Comparison of ENCODE assay signal across 8 cellular contexts in the genomic region with DNA sequence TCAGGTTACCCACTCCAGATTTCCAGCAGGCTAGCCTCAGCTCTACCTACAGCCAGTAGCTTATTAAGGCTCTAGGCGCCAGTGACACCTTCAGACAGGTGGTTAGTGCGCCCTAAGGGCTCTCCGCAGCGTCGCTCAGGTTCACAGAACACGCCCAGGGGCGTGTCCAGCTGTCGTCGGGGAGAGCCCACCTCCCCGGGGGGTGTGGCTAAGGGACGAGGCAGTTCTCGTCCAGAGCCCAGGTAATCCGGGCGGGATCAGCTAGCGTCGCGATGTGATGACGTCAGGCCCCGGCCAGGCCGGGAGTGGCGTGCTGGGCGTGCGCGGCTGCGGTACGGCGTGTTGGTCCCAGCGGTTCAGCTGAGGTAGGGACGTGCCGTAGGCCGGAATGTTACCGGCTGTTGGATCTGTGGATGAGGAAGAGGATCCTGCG. TPM values are rescaled to one million over a fixed set of nuclear protein-coding genes. Genes with fewer than 3 reads are reported as not detected.
A peak's percentile ranks its signal among the peaks of the same experiment; 100 is the strongest.
DNase-seq lines count a peak whose midpoint lies in the region; ATAC-seq and TF ChIP-seq lines count a peak whose summit lies in the region.
"Not testable (repeated sequence)": the region's sequence is repeated elsewhere in the genome, so short reads cannot be mapped to it uniquely, and the experiment has no call there.

A gene (plus strand): TSS at position 340 of the 433 bp plus-strand sequence. CDS start 49 bp downstream, at position 389.

- not testable (repeated sequence) for H3K4me1 ChIP-seq in foreskin keratinocyte; mesenchymal stem cell (ENCODE audit: control insufficient read depth, insufficient read depth, low read depth, low read length); testis

- peak within 1 kb of the TSS; percentile 74 for H3K9ac ChIP-seq in mesenchymal stem cell (ENCODE audit: low read length)

- H3K18ac ChIP-seq in mesenchymal stem cell (ENCODE audit: low read depth in 1 of 2, low read length in 2 of 2) = not testable (repeated sequence)

- H3K4me2 ChIP-seq in mesenchymal stem cell (ENCODE audit: low read length, poor library complexity, severe bottlenecking) = peak within 1 kb of the TSS; percentile 86

- no CpG with 5 or more reads among the region's 33 CpGs for WGBS in mesenchymal stem cell
- WGBS in testis, 2 donors = 0% methylated on average over 3 of the region's 33 CpGs; no CpG with 5 or more reads in 1 of the 2 donors

- in situ Hi-C loops in astrocyte of the spinal cord (cut with HindIII; ENCODE audit: low sequenced_read_pairs) = not testable (repeated sequence)

- DNase-seq in GM10248 (ENCODE audit: extremely low spot score) (peak; percentile 9), NCI-H226 (peak; percentile 0), astrocyte of the spinal cord (ENCODE audit: low read depth, low spot score) (peak; percentile 8), foreskin keratinocyte (peak in 1 of 2 donors; percentile 66), mesenchymal stem cell (peak; percentile 15), testis (peak; percentile 69)
- peak; percentile 54 to 59 for DNase-seq in activated CD4-positive, alpha-beta T cell treated with anti-CD3 and anti-CD28 coated beads, Interleukin-2, amount 50 U/mL, for 48 hours

- not testable (repeated sequence) for H2BK5ac ChIP-seq in mesenchymal stem cell (ENCODE audit: low read depth, low read length, poor library complexity, severe bottlenecking)

- CTCF ChIA-PET in GM10248 (lab: Yijun Ruan, JAX) = not testable (repeated sequence)

- not testable (repeated sequence) for H3K27me3 ChIP-seq in foreskin keratinocyte; mesenchymal stem cell (ENCODE audit: control insufficient read depth in 1 of 2, insufficient read depth in 1 of 2, low read length in 2 of 2); testis

- H3K27ac ChIP-seq in foreskin keratinocyte; mesenchymal stem cell (ENCODE audit: low read length, poor library complexity, severe bottlenecking); testis: not testable (repeated sequence)
- peak within 1 kb of the TSS in 11 of 21 experiments; percentile 45 to 76 (median 69) for H3K27ac ChIP-seq in skin epidermis

- H4K91ac ChIP-seq in mesenchymal stem cell (ENCODE audit: low read length) = not testable (repeated sequence)

- H3K36me3 ChIP-seq in mesenchymal stem cell (ENCODE audit: control insufficient read depth in 1 of 2, insufficient read depth in 2 of 2, low read depth in 1 of 2, low read length in 2 of 2); testis (ENCODE audit: low read depth, missing control alignments): not testable (repeated sequence)

- TF ChIP-seq CTCF in GM10248 (IDR thresholded peaks at IDR 0.05; ENCODE audit: control extremely low read depth, extremely low read depth, low read depth, missing control alignments); astrocyte of the spinal cord (IDR thresholded peaks at IDR 0.05; ENCODE audit: low read depth, low read length); testis (IDR thresholded peaks at IDR 0.05): not testable (repeated sequence)
- TF ChIP-seq CTCF in foreskin keratinocyte (conservative IDR thresholded peaks at IDR 0.05) = peak; percentile 28

- not testable (repeated sequence) for H3K14ac ChIP-seq in mesenchymal stem cell (ENCODE audit: low read length in 2 of 2)

- H4K8ac ChIP-seq in mesenchymal stem cell (ENCODE audit: low read length) = peak within 1 kb of the TSS; percentile 77

- not testable (repeated sequence) for H3K79me1 ChIP-seq in mesenchymal stem cell (replicated peaks; ENCODE audit: low read length, poor library complexity, severe bottlenecking)

- intact Hi-C loops in testis (cut with DNase I; ENCODE audit: low total_unique reads) = not testable (repeated sequence)

- not testable (repeated sequence) for H2AK5ac ChIP-seq in mesenchymal stem cell (ENCODE audit: low read length, severe bottlenecking)

- not testable (repeated sequence) for TF ChIP-seq POLR2A in testis (IDR thresholded peaks at IDR 0.05)

- not testable (repeated sequence) for H3K4ac ChIP-seq in mesenchymal stem cell (ENCODE audit: low read depth in 1 of 2, low read length in 2 of 2)

- H2BK120ac ChIP-seq in mesenchymal stem cell (ENCODE audit: low read depth, low read length) = not testable (repeated sequence)

- H3K9me3 ChIP-seq in mesenchymal stem cell (ENCODE audit: control insufficient read depth, low read length); testis: not testable (repeated sequence)

- peak within 1 kb of the TSS; percentile 88 for H2AFZ ChIP-seq in mesenchymal stem cell (ENCODE audit: low read depth, low read length)

- H3K23ac ChIP-seq in mesenchymal stem cell (ENCODE audit: low read length in 2 of 2) = not testable (repeated sequence)

- POLR2A ChIA-PET in GM10248 (lab: Yijun Ruan, JAX) = not testable (repeated sequence)

- peak within 1 kb of the TSS; percentile 47 for H3K4me3 ChIP-seq in astrocyte of the spinal cord (ENCODE audit: low read depth, low read length)
- H3K4me3 ChIP-seq in mesenchymal stem cell (ENCODE audit: insufficient read depth in 1 of 2, low read depth in 1 of 2, low read length in 2 of 2) = peak within 1 kb of the TSS; percentile 57 to 70
- peak within 1 kb of the TSS; percentile 16 to 41 (median 38) for H3K4me3 ChIP-seq in skin epidermis
- peak within 1 kb of the TSS; percentile 41 to 43 for H3K4me3 ChIP-seq in testis

- H2BK15ac ChIP-seq in mesenchymal stem cell (ENCODE audit: low read depth, poor library complexity, severe bottlenecking) = not testable (repeated sequence)

- not testable (repeated sequence) for ATAC-seq in foreskin keratinocyte

- not testable (repeated sequence) for H2BK12ac ChIP-seq in mesenchymal stem cell (ENCODE audit: low read length in 2 of 2)

RNA-seq across cellular contexts. Expression of the gene that starts here (rescaled TPM):
- total RNA-seq in foreskin keratinocyte = 39.1 and 52.8 TPM in 2 replicates
- polyA plus RNA-seq in foreskin keratinocyte = 40.2 and 55.0 TPM in 2 replicates
- polyA plus RNA-seq in mesenchymal stem cell (2013, experiment 1 of 2) = 20.9 TPM
- polyA plus RNA-seq in mesenchymal stem cell (2013, experiment 2 of 2) = 21.6 TPM
- total RNA-seq in testis = 10 to 100 TPM; 48.3 to 53.2 TPM
- polyA plus RNA-seq in testis (ENCODE audit: insufficient read depth, low read depth, low replicate concordance) = 23.5 TPM
